Comparison of ENCODE assay signal across 27 cellular contexts in the genomic region with DNA sequence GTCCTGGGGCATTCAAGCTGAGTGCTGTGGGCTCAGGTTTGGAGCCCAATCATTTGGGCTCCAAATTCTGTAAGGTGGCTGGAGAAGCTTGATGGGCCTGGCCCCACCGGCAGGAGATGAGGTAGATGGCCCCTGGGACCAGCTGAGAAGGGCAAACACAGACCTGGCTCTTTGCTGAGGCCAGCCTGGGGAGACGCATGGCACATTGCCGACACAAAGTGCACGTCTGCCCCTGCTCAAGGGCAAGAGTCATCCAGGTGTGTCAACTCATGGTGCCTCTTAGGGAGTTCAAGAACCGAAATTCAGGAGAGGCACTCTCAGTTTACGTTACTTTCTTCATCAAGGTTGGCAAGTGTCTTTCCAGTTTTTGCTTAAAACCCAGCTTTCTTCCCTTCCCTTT.
"Had no signal": no experiment of that assay in that cellular context is flagged by ENCODE, and none has a peak within 500 bp of the region (broad histone marks: within the 10 kb centered on the region; RNA-seq: fewer than 3 reads in every experiment).

No MANE protein-coding gene starts in this region.

- H3K36me3 ChIP-seq: colonic mucosa, esophagus squamous epithelium, heart right ventricle, lower lobe of right lung, neutrophil, pancreas, tibial nerve, vagina had no signal

- H3K4me1 ChIP-seq: colonic mucosa had no signal

- H3K27ac ChIP-seq: colonic mucosa, heart right ventricle, lower lobe of right lung, neutrophil, pancreas, tibial nerve, vagina had no signal

- H3K4me2 ChIP-seq: smooth muscle cell had no signal

- ATAC-seq: effector memory CD8-positive, alpha-beta T cell; heart right ventricle; left cardiac atrium; left ventricle myocardium superior; lower lobe of right lung; natural killer cell; pancreas; sciatic nerve; stimulated activated naive CD8-positive, alpha-beta T cell treated with anti-CD3 and anti-CD28 coated beads, Interleukin-15, amount 100 ng/mL, for 72 hours had no signal

- FAIRE-seq: endometrium, islet of Langerhans, pancreas had no signal

- H3K27me3 ChIP-seq: colonic mucosa, esophagus squamous epithelium, heart right ventricle, neutrophil, pancreas, tibial nerve, vagina had no signal

- DNase-seq: colonic mucosa; dermis blood vessel endothelial cell; effector memory CD8-positive, alpha-beta T cell; erythroblast; esophagus squamous epithelium; foreskin melanocyte; glutamatergic neuron; heart right ventricle; hippocampal formation; left cardiac atrium; left ventricle myocardium superior; lower lobe of right lung; natural killer cell; pancreas; stimulated activated CD4-positive, alpha-beta T cell treated with anti-CD3 and anti-CD28 coated beads, Interleukin-12 subunit alpha, Interleukin-12 subunit beta, amount 100 ng/mL, for 4 hours; stimulated activated CD4-positive, alpha-beta T cell treated with anti-CD3 and anti-CD28 coated beads, Interleukin-1b, Interleukin-23, amount 100 ng/mL, for 48 hours; stimulated activated CD4-positive, alpha-beta T cell treated with anti-CD3 and anti-CD28 coated beads, Interleukin-4, amount 100 ng/mL, for 1 hour; stimulated activated CD8-positive, alpha-beta memory T cell treated with anti-CD3 and anti-CD28 coated beads, Interleukin-4, amount 100 ng/mL, for 48 hours; stimulated activated naive CD4-positive, alpha-beta T cell; stimulated activated naive CD8-positive, alpha-beta T cell treated with anti-CD3 and anti-CD28 coated beads, Interleukin-15, amount 100 ng/mL, for 72 hours had no signal

- H3K9me3 ChIP-seq: colonic mucosa, esophagus squamous epithelium, heart right ventricle, lower lobe of right lung, neutrophil, pancreas, tibial nerve, vagina had no signal

- H3K4me3 ChIP-seq: colonic mucosa, esophagus squamous epithelium, heart right ventricle, lower lobe of right lung, pancreas, smooth muscle cell, tibial nerve, vagina had no signal
